ENCODE assay signal across 1 cellular context in the genomic region with DNA sequence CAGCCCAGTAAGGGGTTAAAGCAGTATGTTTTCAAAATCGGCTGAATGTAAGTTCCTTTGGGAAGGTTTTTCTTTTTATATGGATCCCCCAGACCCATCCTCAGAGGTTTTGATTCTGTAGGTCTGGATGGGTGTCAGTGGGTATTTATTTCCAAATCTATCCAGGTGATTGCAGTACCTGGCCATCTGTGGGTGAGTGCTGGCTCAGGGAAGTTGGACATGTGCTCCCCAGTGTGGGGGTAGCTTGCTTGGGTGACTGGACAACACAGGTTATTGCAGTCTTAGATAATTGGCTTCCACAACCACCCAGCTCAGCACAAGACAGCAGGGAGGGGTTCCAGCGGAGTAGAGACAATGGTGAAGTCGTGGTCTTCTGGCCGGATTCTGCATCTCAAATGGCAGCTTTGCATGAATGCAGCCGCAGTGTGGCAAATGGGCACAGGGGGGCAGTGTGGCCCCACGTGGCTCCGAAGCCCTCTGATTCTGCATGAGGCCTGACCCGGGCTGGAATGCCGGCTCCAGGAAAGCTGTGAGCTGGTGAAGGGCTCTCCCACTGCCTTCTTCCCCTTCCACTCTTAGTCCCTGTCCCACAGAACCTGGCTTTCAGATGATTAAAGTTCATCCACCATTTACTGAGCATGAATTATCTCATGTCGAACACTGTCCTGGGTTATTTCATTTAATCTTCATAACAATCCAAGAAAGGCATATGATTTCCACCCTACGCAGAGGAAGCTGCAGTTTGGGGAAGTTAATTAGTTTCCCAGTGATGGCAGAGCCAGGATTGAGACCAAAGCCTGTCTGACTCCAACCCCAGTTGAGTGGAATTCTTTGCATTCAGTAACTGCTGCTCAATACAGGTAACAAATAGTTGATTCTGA.
A peak's percentile ranks its signal among the peaks of the same experiment; 100 is the strongest.
TF ChIP-seq lines count a peak whose summit lies in the region.

No MANE protein-coding gene starts in this region.

TF ChIP-seq in HepG2, 621 proteins besides CTCF, POLR2A, EP300 and RAD21 (continued from another document and continues in another):
- TF ChIP-seq ZNF10 (CRISPR knock-in tag; IDR thresholded peaks at IDR 0.05; ENCODE audit: borderline replicate concordance, low read depth): no peak
- no peak for TF ChIP-seq THYN1 (CRISPR knock-in tag; IDR thresholded peaks at IDR 0.05; ENCODE audit: borderline replicate concordance, low read depth)
- TF ChIP-seq SALL1 (CRISPR knock-in tag; IDR thresholded peaks at IDR 0.05): peak; percentile 56; the same call in 1 of the 2 replicates
- no peak for TF ChIP-seq GATAD2A (CRISPR knock-in tag; IDR thresholded peaks at IDR 0.05)
- peak; percentile 38; the same call in 1 of the 2 replicates for TF ChIP-seq FOSL2 (CRISPR knock-in tag; IDR thresholded peaks at IDR 0.05)
- TF ChIP-seq, protein P1, sequence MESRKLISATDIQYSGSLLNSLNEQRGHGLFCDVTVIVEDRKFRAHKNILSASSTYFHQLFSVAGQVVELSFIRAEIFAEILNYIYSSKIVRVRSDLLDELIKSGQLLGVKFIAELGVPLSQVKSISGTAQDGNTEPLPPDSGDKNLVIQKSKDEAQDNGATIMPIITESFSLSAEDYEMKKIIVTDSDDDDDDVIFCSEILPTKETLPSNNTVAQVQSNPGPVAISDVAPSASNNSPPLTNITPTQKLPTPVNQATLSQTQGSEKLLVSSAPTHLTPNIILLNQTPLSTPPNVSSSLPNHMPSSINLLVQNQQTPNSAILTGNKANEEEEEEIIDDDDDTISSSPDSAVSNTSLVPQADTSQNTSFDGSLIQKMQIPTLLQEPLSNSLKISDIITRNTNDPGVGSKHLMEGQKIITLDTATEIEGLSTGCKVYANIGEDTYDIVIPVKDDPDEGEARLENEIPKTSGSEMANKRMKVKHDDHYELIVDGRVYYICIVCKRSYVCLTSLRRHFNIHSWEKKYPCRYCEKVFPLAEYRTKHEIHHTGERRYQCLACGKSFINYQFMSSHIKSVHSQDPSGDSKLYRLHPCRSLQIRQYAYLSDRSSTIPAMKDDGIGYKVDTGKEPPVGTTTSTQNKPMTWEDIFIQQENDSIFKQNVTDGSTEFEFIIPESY (CRISPR knock-in tag; IDR thresholded peaks at IDR 0.05): no peak
- TF ChIP-seq ZNF562 (CRISPR knock-in tag; IDR thresholded peaks at IDR 0.05; ENCODE audit: borderline replicate concordance): no peak
- TF ChIP-seq, protein P2, sequence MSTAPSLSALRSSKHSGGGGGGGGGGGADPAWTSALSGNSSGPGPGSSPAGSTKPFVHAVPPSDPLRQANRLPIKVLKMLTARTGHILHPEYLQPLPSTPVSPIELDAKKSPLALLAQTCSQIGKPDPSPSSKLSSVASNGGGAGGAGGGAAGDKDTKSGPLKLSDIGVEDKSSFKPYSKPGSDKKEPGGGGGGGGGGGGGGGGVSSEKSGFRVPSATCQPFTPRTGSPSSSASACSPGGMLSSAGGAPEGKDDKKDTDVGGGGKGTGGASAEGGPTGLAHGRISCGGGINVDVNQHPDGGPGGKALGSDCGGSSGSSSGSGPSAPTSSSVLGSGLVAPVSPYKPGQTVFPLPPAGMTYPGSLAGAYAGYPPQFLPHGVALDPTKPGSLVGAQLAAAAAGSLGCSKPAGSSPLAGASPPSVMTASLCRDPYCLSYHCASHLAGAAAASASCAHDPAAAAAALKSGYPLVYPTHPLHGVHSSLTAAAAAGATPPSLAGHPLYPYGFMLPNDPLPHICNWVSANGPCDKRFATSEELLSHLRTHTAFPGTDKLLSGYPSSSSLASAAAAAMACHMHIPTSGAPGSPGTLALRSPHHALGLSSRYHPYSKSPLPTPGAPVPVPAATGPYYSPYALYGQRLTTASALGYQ (CRISPR knock-in tag; IDR thresholded peaks at IDR 0.05): no peak
- TF ChIP-seq, protein P3, sequence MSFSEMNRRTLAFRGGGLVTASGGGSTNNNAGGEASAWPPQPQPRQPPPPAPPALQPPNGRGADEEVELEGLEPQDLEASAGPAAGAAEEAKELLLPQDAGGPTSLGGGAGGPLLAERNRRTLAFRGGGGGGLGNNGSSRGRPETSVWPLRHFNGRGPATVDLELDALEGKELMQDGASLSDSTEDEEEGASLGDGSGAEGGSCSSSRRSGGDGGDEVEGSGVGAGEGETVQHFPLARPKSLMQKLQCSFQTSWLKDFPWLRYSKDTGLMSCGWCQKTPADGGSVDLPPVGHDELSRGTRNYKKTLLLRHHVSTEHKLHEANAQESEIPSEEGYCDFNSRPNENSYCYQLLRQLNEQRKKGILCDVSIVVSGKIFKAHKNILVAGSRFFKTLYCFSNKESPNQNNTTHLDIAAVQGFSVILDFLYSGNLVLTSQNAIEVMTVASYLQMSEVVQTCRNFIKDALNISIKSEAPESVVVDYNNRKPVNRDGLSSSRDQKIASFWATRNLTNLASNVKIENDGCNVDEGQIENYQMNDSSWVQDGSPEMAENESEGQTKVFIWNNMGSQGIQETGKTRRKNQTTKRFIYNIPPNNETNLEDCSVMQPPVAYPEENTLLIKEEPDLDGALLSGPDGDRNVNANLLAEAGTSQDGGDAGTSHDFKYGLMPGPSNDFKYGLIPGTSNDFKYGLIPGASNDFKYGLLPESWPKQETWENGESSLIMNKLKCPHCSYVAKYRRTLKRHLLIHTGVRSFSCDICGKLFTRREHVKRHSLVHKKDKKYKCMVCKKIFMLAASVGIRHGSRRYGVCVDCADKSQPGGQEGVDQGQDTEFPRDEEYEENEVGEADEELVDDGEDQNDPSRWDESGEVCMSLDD (CRISPR knock-in tag; IDR thresholded peaks at IDR 0.05; ENCODE audit: borderline replicate concordance): no peak
- TF ChIP-seq ZNF605 (CRISPR knock-in tag; IDR thresholded peaks at IDR 0.05): no peak; the same call in 1 of the 2 replicates
- no peak for TF ChIP-seq CHD4 (IDR thresholded peaks at IDR 0.05; ENCODE audit: borderline replicate concordance, low read length)
- TF ChIP-seq, protein P4, sequence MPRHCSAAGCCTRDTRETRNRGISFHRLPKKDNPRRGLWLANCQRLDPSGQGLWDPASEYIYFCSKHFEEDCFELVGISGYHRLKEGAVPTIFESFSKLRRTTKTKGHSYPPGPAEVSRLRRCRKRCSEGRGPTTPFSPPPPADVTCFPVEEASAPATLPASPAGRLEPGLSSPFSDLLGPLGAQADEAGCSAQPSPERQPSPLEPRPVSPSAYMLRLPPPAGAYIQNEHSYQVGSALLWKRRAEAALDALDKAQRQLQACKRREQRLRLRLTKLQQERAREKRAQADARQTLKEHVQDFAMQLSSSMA (CRISPR knock-in tag; IDR thresholded peaks at IDR 0.05): no peak
- TF ChIP-seq, protein P5, sequence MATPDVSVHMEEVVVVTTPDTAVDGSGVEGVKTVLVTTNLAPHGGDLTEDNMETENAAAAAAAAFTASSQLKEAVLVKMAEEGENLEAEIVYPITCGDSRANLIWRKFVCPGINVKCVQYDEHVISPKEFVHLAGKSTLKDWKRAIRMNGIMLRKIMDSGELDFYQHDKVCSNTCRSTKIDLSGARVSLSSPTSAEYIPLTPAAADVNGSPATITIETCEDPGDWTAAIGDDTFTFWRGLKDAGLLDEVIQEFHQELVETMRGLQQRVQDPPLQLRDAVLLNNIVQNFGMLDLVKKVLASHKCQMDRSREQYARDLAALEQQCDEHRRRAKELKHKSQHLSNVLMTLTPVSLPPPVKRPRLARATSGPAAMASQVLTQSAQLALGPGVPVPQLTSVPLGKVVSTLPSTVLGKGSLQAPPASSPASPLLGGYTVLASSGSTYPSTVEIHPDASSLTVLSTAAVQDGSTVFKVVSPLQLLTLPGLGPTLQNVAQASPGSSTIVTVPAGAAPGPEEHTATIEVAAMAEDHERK (CRISPR knock-in tag; IDR thresholded peaks at IDR 0.05; ENCODE audit: low read depth): no peak
- TF ChIP-seq, protein P6, sequence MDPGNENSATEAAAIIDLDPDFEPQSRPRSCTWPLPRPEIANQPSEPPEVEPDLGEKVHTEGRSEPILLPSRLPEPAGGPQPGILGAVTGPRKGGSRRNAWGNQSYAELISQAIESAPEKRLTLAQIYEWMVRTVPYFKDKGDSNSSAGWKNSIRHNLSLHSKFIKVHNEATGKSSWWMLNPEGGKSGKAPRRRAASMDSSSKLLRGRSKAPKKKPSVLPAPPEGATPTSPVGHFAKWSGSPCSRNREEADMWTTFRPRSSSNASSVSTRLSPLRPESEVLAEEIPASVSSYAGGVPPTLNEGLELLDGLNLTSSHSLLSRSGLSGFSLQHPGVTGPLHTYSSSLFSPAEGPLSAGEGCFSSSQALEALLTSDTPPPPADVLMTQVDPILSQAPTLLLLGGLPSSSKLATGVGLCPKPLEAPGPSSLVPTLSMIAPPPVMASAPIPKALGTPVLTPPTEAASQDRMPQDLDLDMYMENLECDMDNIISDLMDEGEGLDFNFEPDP (CRISPR knock-in tag; conservative IDR thresholded peaks at IDR 0.05): no peak
- TF ChIP-seq ZNF432 (CRISPR knock-in tag; IDR thresholded peaks at IDR 0.05; ENCODE audit: borderline replicate concordance): no peak
- no peak for TF ChIP-seq NR3C1 (CRISPR knock-in tag; IDR thresholded peaks at IDR 0.05)
- 0 out of 2 replicates have a peak, but pooled peaks have one; percentile 29 for TF ChIP-seq CBX5 (CRISPR knock-in tag; IDR thresholded peaks at IDR 0.05; ENCODE audit: borderline replicate concordance)
- TF ChIP-seq MLLT10 (CRISPR knock-in tag; IDR thresholded peaks at IDR 0.05): no peak
- TF ChIP-seq HOXA5 (CRISPR knock-in tag; IDR thresholded peaks at IDR 0.05): no peak
- TF ChIP-seq, protein P7, sequence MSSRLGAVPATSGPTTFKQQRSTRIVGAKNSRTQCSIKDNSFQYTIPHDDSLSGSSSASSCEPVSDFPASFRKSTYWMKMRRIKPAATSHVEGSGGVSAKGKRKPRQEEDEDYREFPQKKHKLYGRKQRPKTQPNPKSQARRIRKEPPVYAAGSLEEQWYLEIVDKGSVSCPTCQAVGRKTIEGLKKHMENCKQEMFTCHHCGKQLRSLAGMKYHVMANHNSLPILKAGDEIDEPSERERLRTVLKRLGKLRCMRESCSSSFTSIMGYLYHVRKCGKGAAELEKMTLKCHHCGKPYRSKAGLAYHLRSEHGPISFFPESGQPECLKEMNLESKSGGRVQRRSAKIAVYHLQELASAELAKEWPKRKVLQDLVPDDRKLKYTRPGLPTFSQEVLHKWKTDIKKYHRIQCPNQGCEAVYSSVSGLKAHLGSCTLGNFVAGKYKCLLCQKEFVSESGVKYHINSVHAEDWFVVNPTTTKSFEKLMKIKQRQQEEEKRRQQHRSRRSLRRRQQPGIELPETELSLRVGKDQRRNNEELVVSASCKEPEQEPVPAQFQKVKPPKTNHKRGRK (CRISPR knock-in tag; IDR thresholded peaks at IDR 0.05): no peak
- TF ChIP-seq RFX5 (IDR thresholded peaks at IDR 0.05; ENCODE audit: low read depth, low read length): no peak
- TF ChIP-seq ARNTL (CRISPR knock-in tag; IDR thresholded peaks at IDR 0.05): no peak
- TF ChIP-seq YY1 (IDR thresholded peaks at IDR 0.05; ENCODE audit: insufficient read depth, insufficient replicate concordance, low read depth, low read length): peak; percentile 40
- TF ChIP-seq XRCC5 (optimal IDR thresholded peaks at IDR 0.05; ENCODE audit: low read length): peak; percentile 63
- TF ChIP-seq RXRA (CRISPR knock-in tag; IDR thresholded peaks at IDR 0.05): no peak
- TF ChIP-seq ZNF33A (CRISPR knock-in tag; IDR thresholded peaks at IDR 0.05; ENCODE audit: borderline replicate concordance): no peak
- TF ChIP-seq, protein P8, sequence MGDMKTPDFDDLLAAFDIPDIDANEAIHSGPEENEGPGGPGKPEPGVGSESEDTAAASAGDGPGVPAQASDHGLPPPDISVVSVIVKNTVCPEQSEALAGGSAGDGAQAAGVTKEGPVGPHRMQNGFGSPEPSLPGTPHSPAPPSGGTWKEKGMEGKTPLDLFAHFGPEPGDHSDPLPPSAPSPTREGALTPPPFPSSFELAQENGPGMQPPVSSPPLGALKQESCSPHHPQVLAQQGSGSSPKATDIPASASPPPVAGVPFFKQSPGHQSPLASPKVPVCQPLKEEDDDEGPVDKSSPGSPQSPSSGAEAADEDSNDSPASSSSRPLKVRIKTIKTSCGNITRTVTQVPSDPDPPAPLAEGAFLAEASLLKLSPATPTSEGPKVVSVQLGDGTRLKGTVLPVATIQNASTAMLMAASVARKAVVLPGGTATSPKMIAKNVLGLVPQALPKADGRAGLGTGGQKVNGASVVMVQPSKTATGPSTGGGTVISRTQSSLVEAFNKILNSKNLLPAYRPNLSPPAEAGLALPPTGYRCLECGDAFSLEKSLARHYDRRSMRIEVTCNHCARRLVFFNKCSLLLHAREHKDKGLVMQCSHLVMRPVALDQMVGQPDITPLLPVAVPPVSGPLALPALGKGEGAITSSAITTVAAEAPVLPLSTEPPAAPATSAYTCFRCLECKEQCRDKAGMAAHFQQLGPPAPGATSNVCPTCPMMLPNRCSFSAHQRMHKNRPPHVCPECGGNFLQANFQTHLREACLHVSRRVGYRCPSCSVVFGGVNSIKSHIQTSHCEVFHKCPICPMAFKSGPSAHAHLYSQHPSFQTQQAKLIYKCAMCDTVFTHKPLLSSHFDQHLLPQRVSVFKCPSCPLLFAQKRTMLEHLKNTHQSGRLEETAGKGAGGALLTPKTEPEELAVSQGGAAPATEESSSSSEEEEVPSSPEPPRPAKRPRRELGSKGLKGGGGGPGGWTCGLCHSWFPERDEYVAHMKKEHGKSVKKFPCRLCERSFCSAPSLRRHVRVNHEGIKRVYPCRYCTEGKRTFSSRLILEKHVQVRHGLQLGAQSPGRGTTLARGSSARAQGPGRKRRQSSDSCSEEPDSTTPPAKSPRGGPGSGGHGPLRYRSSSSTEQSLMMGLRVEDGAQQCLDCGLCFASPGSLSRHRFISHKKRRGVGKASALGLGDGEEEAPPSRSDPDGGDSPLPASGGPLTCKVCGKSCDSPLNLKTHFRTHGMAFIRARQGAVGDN (CRISPR knock-in tag; IDR thresholded peaks at IDR 0.05): peak; percentile 40
- peak; percentile 99 for TF ChIP-seq STAG1 (CRISPR knock-in tag; IDR thresholded peaks at IDR 0.05)
- no peak for TF ChIP-seq JARID2 (CRISPR knock-in tag; IDR thresholded peaks at IDR 0.05; ENCODE audit: insufficient replicate concordance)
- TF ChIP-seq THAP11 (CRISPR knock-in tag; IDR thresholded peaks at IDR 0.05): no peak
- TF ChIP-seq, protein P9, sequence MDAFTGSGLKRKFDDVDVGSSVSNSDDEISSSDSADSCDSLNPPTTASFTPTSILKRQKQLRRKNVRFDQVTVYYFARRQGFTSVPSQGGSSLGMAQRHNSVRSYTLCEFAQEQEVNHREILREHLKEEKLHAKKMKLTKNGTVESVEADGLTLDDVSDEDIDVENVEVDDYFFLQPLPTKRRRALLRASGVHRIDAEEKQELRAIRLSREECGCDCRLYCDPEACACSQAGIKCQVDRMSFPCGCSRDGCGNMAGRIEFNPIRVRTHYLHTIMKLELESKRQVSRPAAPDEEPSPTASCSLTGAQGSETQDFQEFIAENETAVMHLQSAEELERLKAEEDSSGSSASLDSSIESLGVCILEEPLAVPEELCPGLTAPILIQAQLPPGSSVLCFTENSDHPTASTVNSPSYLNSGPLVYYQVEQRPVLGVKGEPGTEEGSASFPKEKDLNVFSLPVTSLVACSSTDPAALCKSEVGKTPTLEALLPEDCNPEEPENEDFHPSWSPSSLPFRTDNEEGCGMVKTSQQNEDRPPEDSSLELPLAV (CRISPR knock-in tag; conservative IDR thresholded peaks at IDR 0.05; ENCODE audit: low read depth): no peak
- TF ChIP-seq, protein P10, sequence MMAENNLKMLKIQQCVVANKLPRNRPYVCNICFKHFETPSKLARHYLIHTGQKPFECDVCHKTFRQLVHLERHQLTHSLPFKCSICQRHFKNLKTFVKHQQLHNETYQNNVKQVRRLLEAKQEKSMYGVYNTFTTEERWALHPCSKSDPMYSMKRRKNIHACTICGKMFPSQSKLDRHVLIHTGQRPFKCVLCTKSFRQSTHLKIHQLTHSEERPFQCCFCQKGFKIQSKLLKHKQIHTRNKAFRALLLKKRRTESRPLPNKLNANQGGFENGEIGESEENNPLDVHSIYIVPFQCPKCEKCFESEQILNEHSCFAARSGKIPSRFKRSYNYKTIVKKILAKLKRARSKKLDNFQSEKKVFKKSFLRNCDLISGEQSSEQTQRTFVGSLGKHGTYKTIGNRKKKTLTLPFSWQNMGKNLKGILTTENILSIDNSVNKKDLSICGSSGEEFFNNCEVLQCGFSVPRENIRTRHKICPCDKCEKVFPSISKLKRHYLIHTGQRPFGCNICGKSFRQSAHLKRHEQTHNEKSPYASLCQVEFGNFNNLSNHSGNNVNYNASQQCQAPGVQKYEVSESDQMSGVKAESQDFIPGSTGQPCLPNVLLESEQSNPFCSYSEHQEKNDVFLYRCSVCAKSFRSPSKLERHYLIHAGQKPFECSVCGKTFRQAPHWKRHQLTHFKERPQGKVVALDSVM (CRISPR knock-in tag; IDR thresholded peaks at IDR 0.05): no peak
- TF ChIP-seq RXRB (CRISPR knock-in tag; IDR thresholded peaks at IDR 0.05; ENCODE audit: borderline replicate concordance): 0 out of 2 replicates have a peak, but pooled peaks have one; percentile 20
